In the genomic region with DNA sequence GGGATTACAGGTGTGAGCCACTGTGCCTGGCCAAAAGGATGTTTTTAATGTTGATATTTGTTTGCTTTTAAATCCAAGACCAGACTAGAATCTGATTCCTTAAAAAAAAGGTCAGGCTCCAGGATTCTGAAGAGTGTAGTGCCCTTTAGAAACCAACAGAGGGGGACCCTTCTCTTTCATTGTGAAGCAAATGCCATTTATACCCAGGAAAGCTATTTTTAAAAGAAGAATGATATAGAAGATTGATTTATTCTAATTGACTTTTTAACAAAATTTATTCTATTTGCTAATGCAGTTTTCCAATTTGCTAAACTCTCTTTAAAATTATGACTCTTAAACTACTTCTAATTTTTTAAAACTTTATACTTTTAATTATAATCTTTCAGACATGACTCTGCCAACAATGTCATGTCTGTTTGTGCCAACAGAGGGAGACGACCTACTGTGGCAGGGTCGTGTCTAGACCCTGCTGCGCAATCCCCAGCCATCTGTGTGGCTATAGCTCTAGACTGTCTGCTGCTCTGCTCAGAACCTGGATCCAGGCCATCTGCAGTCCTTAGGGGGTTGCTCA, we compare ENCODE assay signal across 8 cellular contexts.
A peak's percentile ranks its signal among the peaks of the same experiment; 100 is the strongest.
DNase-seq lines count a peak whose midpoint lies in the region; ATAC-seq, FAIRE-seq and TF ChIP-seq lines count a peak whose summit lies in the region.

No MANE protein-coding gene starts in this region.

- H3K27ac ChIP-seq in RWPE2 (ENCODE audit: poor library complexity, severe bottlenecking) (no peak overlapping the region), small intestine (ENCODE audit: low read depth in 1 of 2, low read length in 1 of 2) (no peak overlapping the region)

- H3K4me3 ChIP-seq in RWPE2 (ENCODE audit: severe bottlenecking) (no peak overlapping the region), small intestine (ENCODE audit: low read depth in 1 of 2, low read length in 2 of 2) (no peak overlapping the region)

- H3K27me3 ChIP-seq in RWPE2 (ENCODE audit: insufficient read depth, poor library complexity, severe bottlenecking) (no peaks in the 10 kb centered on the region), small intestine (ENCODE audit: control insufficient read depth in 2 of 2, insufficient read depth in 2 of 2, low read length in 2 of 2) (no peaks in the 10 kb centered on the region)

- intact Hi-C loops in Right ventricle myocardium inferior (cut with DNase I) (loop anchor here (5.0 to 10.0 kb wide), 2 partner anchors 94 to 441 kb away; partner anchors contain the start of genes DOCK4 and ZNF277), cardiac septum (cut with DNase I) (no loop called here)

- TF ChIP-seq CTCF in LNCAP (IDR thresholded peaks at IDR 0.05) (peak; percentile 74), RWPE2 (IDR thresholded peaks at IDR 0.05; ENCODE audit: poor library complexity, severe bottlenecking) (peak; percentile 83)

- ATAC-seq in Right ventricle myocardium inferior, result peak; percentile 57
- ATAC-seq in RWPE2 (ENCODE audit: low read depth), result peak; percentile 68

- WGBS in small intestine, 3 donors, result 35 to 42% (median 36%) methylated on average over 3 of the region's 3 CpGs

- DNase-seq in Right ventricle myocardium inferior (ENCODE audit: missing footprints), result no peak
- no peak for DNase-seq in cardiac septum (ENCODE audit: low spot score)
- no peak for DNase-seq in RWPE2 (ENCODE audit: low spot score)
- DNase-seq in fibroblast of the conjunctiva (ENCODE audit: low read depth), result peak; percentile 59
- peak; percentile 20 for DNase-seq in small intestine
- no peak for DNase-seq in UCSD-AML1 (lab: John Stamatoyannopoulos, UW; ENCODE audit: unreplicated experiment)
- DNase-seq in activated naive CD4-positive, alpha-beta T cell treated with Interleukin-2 at 50 U/mL for 16 hours, result no peak

- no peak for FAIRE-seq in small intestine (lab: Jason Lieb, UNC)

- H3K4me1 ChIP-seq in RWPE2 (ENCODE audit: insufficient read depth, poor library complexity, severe bottlenecking), result no peaks in the 10 kb centered on the region
- no peaks in the 10 kb centered on the region for H3K4me1 ChIP-seq in small intestine (ENCODE audit: control insufficient read depth in 2 of 2, insufficient read depth in 1 of 2, low read depth in 1 of 2, low read length in 1 of 2)

- H3K36me3 ChIP-seq in RWPE2 (ENCODE audit: low read depth) (peaks cover 29% of the 10 kb centered on the region), small intestine (ENCODE audit: control insufficient read depth in 2 of 2, insufficient read depth in 2 of 2, low read length in 2 of 2) (no peaks in the 10 kb centered on the region)

- H3K9me3 ChIP-seq in RWPE2 (ENCODE audit: severe bottlenecking) (no peaks in the 10 kb centered on the region), small intestine (ENCODE audit: control insufficient read depth, low read depth) (no peaks in the 10 kb centered on the region)

Comparison
In these comparisons a context has a peak if more than half of its experiments do, and no peak if none do; other contexts are left out.
1. DNase-seq: peak in fibroblast of the conjunctiva (single experiment) and small intestine (single experiment); none in Right ventricle myocardium inferior (single experiment), cardiac septum (single experiment), RWPE2 (single experiment), UCSD-AML1 (single experiment) and activated naive CD4-positive, alpha-beta T cell treated with Interleukin-2 at 50 U/mL for 16 hours (single experiment).